In the genomic region with DNA sequence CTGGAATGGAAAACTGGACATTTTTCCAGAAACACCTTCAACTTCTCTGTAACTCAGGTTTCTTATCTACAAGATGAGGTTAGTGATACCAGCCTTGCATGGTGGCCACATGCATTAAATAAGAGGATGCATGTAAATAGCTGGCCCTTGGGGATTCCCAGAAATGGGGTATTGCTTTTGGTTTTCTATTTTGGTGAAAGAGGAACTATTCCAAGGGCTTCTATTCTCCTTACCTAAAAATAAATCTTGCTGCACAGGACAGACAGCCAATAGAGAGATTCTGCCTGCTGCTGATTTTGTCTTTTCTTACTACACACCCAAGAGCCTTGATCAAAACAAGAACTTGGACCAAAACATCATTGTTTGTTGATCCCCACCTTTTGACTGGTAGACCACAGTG, we compare ENCODE assay signal across 1 cellular context.
TF ChIP-seq lines count a peak whose summit lies in the region.

No MANE protein-coding gene starts in this region.

TF ChIP-seq in HepG2, 621 proteins besides CTCF, POLR2A, EP300 and RAD21 (continued from another document):
- TF ChIP-seq, protein P1, sequence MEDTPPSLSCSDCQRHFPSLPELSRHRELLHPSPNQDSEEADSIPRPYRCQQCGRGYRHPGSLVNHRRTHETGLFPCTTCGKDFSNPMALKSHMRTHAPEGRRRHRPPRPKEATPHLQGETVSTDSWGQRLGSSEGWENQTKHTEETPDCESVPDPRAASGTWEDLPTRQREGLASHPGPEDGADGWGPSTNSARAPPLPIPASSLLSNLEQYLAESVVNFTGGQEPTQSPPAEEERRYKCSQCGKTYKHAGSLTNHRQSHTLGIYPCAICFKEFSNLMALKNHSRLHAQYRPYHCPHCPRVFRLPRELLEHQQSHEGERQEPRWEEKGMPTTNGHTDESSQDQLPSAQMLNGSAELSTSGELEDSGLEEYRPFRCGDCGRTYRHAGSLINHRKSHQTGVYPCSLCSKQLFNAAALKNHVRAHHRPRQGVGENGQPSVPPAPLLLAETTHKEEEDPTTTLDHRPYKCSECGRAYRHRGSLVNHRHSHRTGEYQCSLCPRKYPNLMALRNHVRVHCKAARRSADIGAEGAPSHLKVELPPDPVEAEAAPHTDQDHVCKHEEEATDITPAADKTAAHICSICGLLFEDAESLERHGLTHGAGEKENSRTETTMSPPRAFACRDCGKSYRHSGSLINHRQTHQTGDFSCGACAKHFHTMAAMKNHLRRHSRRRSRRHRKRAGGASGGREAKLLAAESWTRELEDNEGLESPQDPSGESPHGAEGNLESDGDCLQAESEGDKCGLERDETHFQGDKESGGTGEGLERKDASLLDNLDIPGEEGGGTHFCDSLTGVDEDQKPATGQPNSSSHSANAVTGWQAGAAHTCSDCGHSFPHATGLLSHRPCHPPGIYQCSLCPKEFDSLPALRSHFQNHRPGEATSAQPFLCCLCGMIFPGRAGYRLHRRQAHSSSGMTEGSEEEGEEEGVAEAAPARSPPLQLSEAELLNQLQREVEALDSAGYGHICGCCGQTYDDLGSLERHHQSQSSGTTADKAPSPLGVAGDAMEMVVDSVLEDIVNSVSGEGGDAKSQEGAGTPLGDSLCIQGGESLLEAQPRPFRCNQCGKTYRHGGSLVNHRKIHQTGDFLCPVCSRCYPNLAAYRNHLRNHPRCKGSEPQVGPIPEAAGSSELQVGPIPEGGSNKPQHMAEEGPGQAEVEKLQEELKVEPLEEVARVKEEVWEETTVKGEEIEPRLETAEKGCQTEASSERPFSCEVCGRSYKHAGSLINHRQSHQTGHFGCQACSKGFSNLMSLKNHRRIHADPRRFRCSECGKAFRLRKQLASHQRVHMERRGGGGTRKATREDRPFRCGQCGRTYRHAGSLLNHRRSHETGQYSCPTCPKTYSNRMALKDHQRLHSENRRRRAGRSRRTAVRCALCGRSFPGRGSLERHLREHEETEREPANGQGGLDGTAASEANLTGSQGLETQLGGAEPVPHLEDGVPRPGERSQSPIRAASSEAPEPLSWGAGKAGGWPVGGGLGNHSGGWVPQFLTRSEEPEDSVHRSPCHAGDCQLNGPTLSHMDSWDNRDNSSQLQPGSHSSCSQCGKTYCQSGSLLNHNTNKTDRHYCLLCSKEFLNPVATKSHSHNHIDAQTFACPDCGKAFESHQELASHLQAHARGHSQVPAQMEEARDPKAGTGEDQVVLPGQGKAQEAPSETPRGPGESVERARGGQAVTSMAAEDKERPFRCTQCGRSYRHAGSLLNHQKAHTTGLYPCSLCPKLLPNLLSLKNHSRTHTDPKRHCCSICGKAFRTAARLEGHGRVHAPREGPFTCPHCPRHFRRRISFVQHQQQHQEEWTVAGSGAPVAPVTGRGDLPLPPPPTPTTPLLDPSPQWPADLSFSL (CRISPR knock-in tag; IDR thresholded peaks at IDR 0.05): no peak
- no peak for TF ChIP-seq KLF9 (CRISPR knock-in tag; IDR thresholded peaks at IDR 0.05; ENCODE audit: low read depth)
- no peak for TF ChIP-seq ZNF10 (CRISPR knock-in tag; IDR thresholded peaks at IDR 0.05; ENCODE audit: borderline replicate concordance, low read depth)
- no peak for TF ChIP-seq ATF7-NPFF (CRISPR knock-in tag; IDR thresholded peaks at IDR 0.05; ENCODE audit: low read depth)
- TF ChIP-seq, protein P2, sequence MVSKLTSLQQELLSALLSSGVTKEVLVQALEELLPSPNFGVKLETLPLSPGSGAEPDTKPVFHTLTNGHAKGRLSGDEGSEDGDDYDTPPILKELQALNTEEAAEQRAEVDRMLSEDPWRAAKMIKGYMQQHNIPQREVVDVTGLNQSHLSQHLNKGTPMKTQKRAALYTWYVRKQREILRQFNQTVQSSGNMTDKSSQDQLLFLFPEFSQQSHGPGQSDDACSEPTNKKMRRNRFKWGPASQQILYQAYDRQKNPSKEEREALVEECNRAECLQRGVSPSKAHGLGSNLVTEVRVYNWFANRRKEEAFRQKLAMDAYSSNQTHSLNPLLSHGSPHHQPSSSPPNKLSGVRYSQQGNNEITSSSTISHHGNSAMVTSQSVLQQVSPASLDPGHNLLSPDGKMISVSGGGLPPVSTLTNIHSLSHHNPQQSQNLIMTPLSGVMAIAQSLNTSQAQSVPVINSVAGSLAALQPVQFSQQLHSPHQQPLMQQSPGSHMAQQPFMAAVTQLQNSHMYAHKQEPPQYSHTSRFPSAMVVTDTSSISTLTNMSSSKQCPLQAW (CRISPR knock-in tag; IDR thresholded peaks at IDR 0.05): no peak
- TF ChIP-seq CREM (IDR thresholded peaks at IDR 0.05): no peak
- no peak for TF ChIP-seq CREM (CRISPR knock-in tag; IDR thresholded peaks at IDR 0.05)
